In the genomic region with DNA sequence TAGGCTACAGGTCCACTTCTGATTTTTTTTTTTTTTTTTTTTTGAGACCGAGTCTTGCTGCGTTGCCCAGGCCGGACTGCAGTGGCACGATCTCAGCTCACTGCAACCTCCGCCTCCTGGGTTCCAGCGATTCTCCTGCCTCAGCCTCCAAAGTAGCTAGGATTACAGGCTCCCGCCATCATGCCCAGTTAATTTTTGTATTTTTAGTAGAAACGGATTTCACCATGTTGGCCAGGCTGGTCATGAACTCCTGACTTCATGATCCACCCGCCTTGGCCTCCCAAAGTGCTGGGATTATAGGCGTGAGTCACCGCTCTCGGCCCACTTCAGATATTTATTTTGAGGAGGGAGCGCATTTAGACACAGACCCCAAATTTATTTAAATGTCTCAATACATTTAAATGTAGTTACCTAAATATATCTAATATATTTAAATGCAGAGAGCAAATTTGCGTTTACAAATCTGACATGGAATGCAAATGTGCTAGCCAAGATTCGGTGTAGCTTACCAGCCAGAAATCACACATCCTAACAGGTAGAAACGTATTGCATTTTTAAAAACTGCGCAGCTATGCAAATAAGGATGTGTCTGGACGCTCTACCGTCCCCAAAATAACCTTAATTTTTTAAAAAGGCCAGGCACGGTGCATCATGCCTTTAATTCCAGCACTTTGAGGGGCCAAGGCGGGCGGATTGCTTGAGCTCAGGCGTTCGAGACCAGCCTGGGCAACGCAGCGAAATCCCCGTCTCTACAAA, we compare ENCODE assay signal across 8 cellular contexts. TPM values are rescaled to one million over a fixed set of nuclear protein-coding genes. Genes with fewer than 3 reads are reported as not detected.
DNase-seq lines count a peak whose midpoint lies in the region; ATAC-seq and TF ChIP-seq lines count a peak whose summit lies in the region.
"Not testable (repeated sequence)": the region's sequence is repeated elsewhere in the genome, so short reads cannot be mapped to it uniquely, and the experiment has no call there.

No MANE protein-coding gene starts in this region.

- CTCF ChIA-PET in activated CD4-positive, alpha-beta T cell treated with anti-CD3 and anti-CD28 coated beads for 36 hours (lab: Charles Lee) = interaction anchor here (0.6 to 1.8 kb wide), 5 partner anchors 11 to 98 kb away, joined by 3 to 6 read pairs (median 4); no protein-coding TSS in a partner anchor
- CTCF ChIA-PET in MCF 10A (lab: Yijun Ruan, JAX) = interaction anchor here (0.6 to 2.5 kb wide), 4 partner anchors 9 to 99 kb away, joined by 3 to 9 read pairs (median 4); no protein-coding TSS in a partner anchor

- H3K27me3 Mint-ChIP-seq in activated CD4-positive, alpha-beta T cell treated with anti-CD3 and anti-CD28 coated beads for 36 hours; MCF 10A (ENCODE audit: insufficient read depth, unreplicated experiment); memory B cell: not testable (repeated sequence)

- not testable (repeated sequence) for H3K4me1 ChIP-seq in aorta (ENCODE audit: control insufficient read depth in 1 of 2, insufficient read depth in 2 of 2, low read length in 2 of 2)

- H3K36me3 ChIP-seq in aorta (ENCODE audit: control insufficient read depth in 1 of 2, insufficient read depth in 2 of 2, low read length in 1 of 2) = not testable (repeated sequence)

- peak; percentile 54 for DNase-seq in GM12865 (ENCODE audit: low read depth)
- not testable (repeated sequence) for DNase-seq in NB4 (ENCODE audit: low read depth); activated CD4-positive, alpha-beta T cell treated with anti-CD3 and anti-CD28 coated beads for 36 hours; MCF 10A (ENCODE audit: unreplicated experiment); foreskin fibroblast; memory B cell (ENCODE audit: low spot score in 2 of 2); retinal pigment epithelial cell (ENCODE audit: low read depth); aorta

- not testable (repeated sequence) for TF ChIP-seq CTCF in GM12865 (IDR thresholded peaks at IDR 0.05; ENCODE audit: insufficient read depth, low read depth, low read length, missing control alignments); NB4 (IDR thresholded peaks at IDR 0.05; ENCODE audit: low read depth, low read length); MCF 10A (IDR thresholded peaks at IDR 0.05; ENCODE audit: unreplicated experiment); foreskin fibroblast (IDR thresholded peaks at IDR 0.05; ENCODE audit: low read depth, low read length); retinal pigment epithelial cell (conservative IDR thresholded peaks at IDR 0.05; ENCODE audit: low read depth, low read length)

- BruUV-seq in MCF 10A (replicated peaks; lab: Mats Ljungman, UMichigan) = not testable (repeated sequence)

- H3K36me3 Mint-ChIP-seq in activated CD4-positive, alpha-beta T cell treated with anti-CD3 and anti-CD28 coated beads for 36 hours (ENCODE audit: low read depth) = peaks cover 29% of the 10 kb centered on the region
- peaks cover 38% of the 10 kb centered on the region for H3K36me3 Mint-ChIP-seq in MCF 10A (ENCODE audit: insufficient read depth, unreplicated experiment)
- not testable (repeated sequence) for H3K36me3 Mint-ChIP-seq in memory B cell

- peak overlapping the region; percentile 24 for H3K27ac Mint-ChIP-seq in activated CD4-positive, alpha-beta T cell treated with anti-CD3 and anti-CD28 coated beads for 36 hours
- H3K27ac Mint-ChIP-seq in MCF 10A (ENCODE audit: low read depth, unreplicated experiment) (peak overlapping the region; percentile 88), memory B cell (peak overlapping the region; percentile 62)

- peak overlapping the region; percentile 98 for H3K4me3 ChIP-seq in GM12865 (ENCODE audit: low read depth, low read length)
- peak overlapping the region; percentile 90 for H3K4me3 ChIP-seq in NB4 (ENCODE audit: low read depth, low read length)
- H3K4me3 ChIP-seq in foreskin fibroblast (ENCODE audit: low read depth in 1 of 2, low read length in 2 of 2) = peak overlapping the region; percentile 75 to 87
- H3K4me3 ChIP-seq in retinal pigment epithelial cell (ENCODE audit: low read length) = peak overlapping the region; percentile 81
- H3K4me3 ChIP-seq in aorta (ENCODE audit: low read length in 2 of 2) = peak overlapping the region; percentile 29 to 47

- H3K9me3 Mint-ChIP-seq in activated CD4-positive, alpha-beta T cell treated with anti-CD3 and anti-CD28 coated beads for 36 hours (ENCODE audit: low read depth); MCF 10A (ENCODE audit: unreplicated experiment); memory B cell: not testable (repeated sequence)

- not testable (repeated sequence) for H3K27me3 ChIP-seq in aorta (ENCODE audit: control insufficient read depth in 1 of 2, insufficient read depth in 2 of 2, low read length in 1 of 2)

- not testable (repeated sequence) for H3K27ac ChIP-seq in aorta (ENCODE audit: low read depth in 1 of 2, low read length in 2 of 2)

- TF ChIP-seq POLR2A in NB4 (IDR thresholded peaks at IDR 0.05; ENCODE audit: extremely low read depth, insufficient read length) = not testable (repeated sequence)

- H3K4me1 Mint-ChIP-seq in activated CD4-positive, alpha-beta T cell treated with anti-CD3 and anti-CD28 coated beads for 36 hours = peaks cover 42% of the 10 kb centered on the region
- H3K4me1 Mint-ChIP-seq in MCF 10A (ENCODE audit: insufficient read depth, unreplicated experiment) (peaks cover 32% of the 10 kb centered on the region), memory B cell (peaks cover 23% of the 10 kb centered on the region)

- intact Hi-C loops in activated CD4-positive, alpha-beta T cell treated with anti-CD3 and anti-CD28 coated beads for 36 hours (cut with DNase I, micrococcal nuclease) = loop anchor here in 1 of 2 experiments (2.0 to 5.0 kb wide), 3 partner anchors 111 to 427 kb away; a partner anchor contains a TSS
- intact Hi-C loops in MCF 10A (cut with micrococcal nuclease); aorta (cut with DNase I): not testable (repeated sequence)

- not testable (repeated sequence) for ATAC-seq in activated CD4-positive, alpha-beta T cell treated with anti-CD3 and anti-CD28 coated beads for 36 hours; memory B cell (ENCODE audit: low read depth); aorta (ENCODE audit: low FRiP score)

- POLR2A ChIA-PET in activated CD4-positive, alpha-beta T cell treated with anti-CD3 and anti-CD28 coated beads for 36 hours (lab: Charles Lee) = interaction anchor here (0.7 to 1.4 kb wide), 4 partner anchors 19 to 400 kb away, joined by 3 to 6 read pairs (median 4); no protein-coding TSS in a partner anchor
- POLR2A ChIA-PET in MCF 10A (lab: Yijun Ruan, JAX) = interaction anchor here (0.6 to 4.7 kb wide), 9 partner anchors 12 to 440 kb away, joined by 3 to 38 read pairs (median 4); a partner anchor contains a TSS

- H3K9me3 ChIP-seq in aorta (ENCODE audit: control insufficient read depth, low read length) = not testable (repeated sequence)

- H3K4me3 Mint-ChIP-seq in activated CD4-positive, alpha-beta T cell treated with anti-CD3 and anti-CD28 coated beads for 36 hours = peak overlapping the region; percentile 88
- H3K4me3 Mint-ChIP-seq in MCF 10A (ENCODE audit: unreplicated experiment) (peak overlapping the region; percentile 83), memory B cell (peak overlapping the region; percentile 90)

- WGBS in aorta, 2 donors = 42 to 43% methylated on average over 27 of the region's 27 CpGs

RNA-seq across cellular contexts. Expression of a gene that starts 0.8 kb away (rescaled TPM):
- total RNA-seq in activated CD4-positive, alpha-beta T cell treated with anti-CD3 and anti-CD28 coated beads for 36 hours = 10 to 100 TPM; 26.9 to 29.0 TPM
- total RNA-seq in MCF 10A (2022) = 18.9 and 20.5 TPM in 2 replicates
- total RNA-seq in aorta = 10 to 100 TPM in 1 of 2 donors, 1 to 10 TPM in 1; 7.4 to 11.3 TPM
- 1 to 10 TPM; 1.8 to 9.0 TPM for polyA plus RNA-seq in aorta

RNA-seq across cellular contexts. Expression of a gene that starts 1.1 kb away (rescaled TPM):
- 10 to 100 TPM; 50.1 to 56.0 TPM for total RNA-seq in activated CD4-positive, alpha-beta T cell treated with anti-CD3 and anti-CD28 coated beads for 36 hours
- 72.6 and 113 TPM in 2 replicates for total RNA-seq in MCF 10A (2022)
- total RNA-seq in aorta = 10 to 100 TPM; 13.1 to 13.8 TPM
- 10 to 100 TPM; 13.9 to 19.3 TPM for polyA plus RNA-seq in aorta

RNA-seq across cellular contexts. Expression of a gene that starts 23.2 kb away (rescaled TPM):
- total RNA-seq in activated CD4-positive, alpha-beta T cell treated with anti-CD3 and anti-CD28 coated beads for 36 hours = under 1 TPM; 0.19 to 0.32 TPM
- total RNA-seq in MCF 10A (2022) (0.42 TPM in 1 of 2 replicates, not detected in the other), aorta (not detected)
- polyA plus RNA-seq in aorta = not detected

RNA-seq across cellular contexts. Expression of a gene that starts 37.5 kb away (rescaled TPM):
- total RNA-seq in activated CD4-positive, alpha-beta T cell treated with anti-CD3 and anti-CD28 coated beads for 36 hours = under 1 TPM; 0.19 to 0.27 TPM
- total RNA-seq in MCF 10A (2022) = 0.10 and 0.84 TPM in 2 replicates
- total RNA-seq in aorta = not detected
- under 1 TPM in 1 of 2 donors, not detected in 1; 0.10 TPM for polyA plus RNA-seq in aorta

RNA-seq across cellular contexts. Expression of a gene that starts 51.0 kb away (rescaled TPM):
- total RNA-seq in activated CD4-positive, alpha-beta T cell treated with anti-CD3 and anti-CD28 coated beads for 36 hours = 100 to 1,000 TPM; 104 to 114 TPM
- 92.1 and 107 TPM in 2 replicates for total RNA-seq in MCF 10A (2022)
- 10 to 100 TPM; 42.9 to 63.4 TPM for total RNA-seq in aorta
- polyA plus RNA-seq in aorta = 10 to 100 TPM; 22.8 to 23.0 TPM

Comparison
In these comparisons a context has a peak if more than half of its experiments do, and no peak if none do; other contexts are left out.
1. H3K4me3 ChIP-seq: peak in every context shown above with its lines; median percentile 98 in GM12865; 90 in NB4; 81 in foreskin fibroblast; 81 in retinal pigment epithelial cell; 38 in aorta.
2. H3K27ac Mint-ChIP-seq: peak in every context shown above with its lines; median percentile 88 in MCF 10A; 62 in memory B cell; 24 in activated CD4-positive, alpha-beta T cell treated with anti-CD3 and anti-CD28 coated beads for 36 hours.